8 cellular contexts compared by ENCODE assay signal in genomic region chr3:128383316-128384235, GRCh38.
DNase-seq lines count a peak whose midpoint lies in the region; ATAC-seq and TF ChIP-seq lines count a peak whose summit lies in the region.

No MANE protein-coding gene starts in this region.

- no peak for TF ChIP-seq CTCF in NB4 (IDR thresholded peaks at IDR 0.05; ENCODE audit: low read depth, low read length)

- DNase-seq in ELR (ENCODE audit: low read depth), result peak; percentile 68
- DNase-seq in NB4 (ENCODE audit: low read depth), result peak; percentile 49
- DNase-seq in activated T-cell treated with anti-CD3 and anti-CD28 coated beads for 4 hours, result peak; percentile 20
- peak; percentile 88 for DNase-seq in cardiac septum (ENCODE audit: low spot score)
- peak; percentile 30 for DNase-seq in stimulated activated CD4-positive, alpha-beta T cell treated with anti-CD3 and anti-CD28 coated beads, Interleukin-1b, Interleukin-23, amount 100 ng/mL, for 48 hours

- no peak for TF ChIP-seq POLR2A in NB4 (IDR thresholded peaks at IDR 0.05; ENCODE audit: extremely low read depth, insufficient read length)

- H3K4me3 ChIP-seq in NB4 (ENCODE audit: low read depth, low read length), result no peak overlapping the region

- intact Hi-C loops in cardiac septum (cut with DNase I), result loop anchor here (2.0 kb wide), 2 partner anchors 17 to 71 kb away; no protein-coding TSS in a partner anchor

- ATAC-seq in GM18519 (IDR thresholded peaks at IDR 0.05; ENCODE audit: low FRiP score, unreplicated experiment) (no peak), HG03432 (IDR thresholded peaks at IDR 0.05; ENCODE audit: unreplicated experiment) (no peak), HG03571 (IDR thresholded peaks at IDR 0.05; ENCODE audit: unreplicated experiment) (no peak)

Comparison
In these comparisons a context has a peak if more than half of its experiments do, and no peak if none do; other contexts are left out.
1. DNase-seq: peak in every context shown above with its lines; median percentile 88 in cardiac septum; 68 in ELR; 49 in NB4; 30 in stimulated activated CD4-positive, alpha-beta T cell treated with anti-CD3 and anti-CD28 coated beads, Interleukin-1b, Interleukin-23, amount 100 ng/mL, for 48 hours; 20 in activated T-cell treated with anti-CD3 and anti-CD28 coated beads for 4 hours.